31 cellular contexts compared by ENCODE assay signal in genomic region chr20:24084281-24084680, GRCh38.
"Had no signal": no experiment of that assay in that cellular context is flagged by ENCODE, and none has a peak within 500 bp of the region (broad histone marks: within the 10 kb centered on the region; RNA-seq: fewer than 3 reads in every experiment).

No MANE protein-coding gene starts in this region.

- H3K4me1 ChIP-seq: adrenal gland, body of pancreas had no signal

- H3K27me3 ChIP-seq: adrenal gland, body of pancreas, brain microvascular endothelial cell had no signal

- FAIRE-seq: astrocyte, TTC549 had no signal

- H3K9me3 ChIP-seq: adrenal gland, body of pancreas had no signal

- DNase-seq: activated B cell treated with CpG ODN at 0.5 μM for 24 hours; activated CD4-positive, alpha-beta memory T cell treated with anti-CD3 and anti-CD28 coated beads for 36 hours; activated CD4-positive, alpha-beta T cell treated with anti-CD3 and anti-CD28 coated beads for 4 hours; activated CD4-positive, alpha-beta T cell treated with anti-CD3 and anti-CD28 coated beads, Interleukin-2, amount 10 ng/mL, durations not matched to agents 24 days and 14 days; activated CD4-positive, alpha-beta T cell treated with anti-CD3 and anti-CD28 coated beads, Interleukin-2, amount 50 U/mL, for 1 hour; activated CD4-positive, alpha-beta T cell treated with anti-CD3 and anti-CD28 coated beads, Interleukin-2, amount 50 U/mL, for 4 hours; activated CD4-positive, CD25-positive, alpha-beta regulatory T cell treated with anti-CD3 and anti-CD28 coated beads, Interleukin-2, amount 50 U/mL, for 72 hours; activated CD8-positive, alpha-beta memory T cell treated with anti-CD3 and anti-CD28 coated beads, Interleukin-2, amount 50 U/mL, for 4 hours; activated CD8-positive, alpha-beta T cell treated with anti-CD3 and anti-CD28 coated beads for 36 hours; activated effector memory CD4-positive, alpha-beta T cell treated with anti-CD3 and anti-CD28 coated beads, Interleukin-2, amount 50 U/mL, for 16 hours; activated gamma-delta T cell treated with Interleukin-2 at 50 U/mL for 16 hours; activated naive CD4-positive, alpha-beta T cell; activated naive CD4-positive, alpha-beta T cell treated with anti-CD3 and anti-CD28 coated beads for 36 hours; activated naive CD4-positive, alpha-beta T cell treated with anti-CD3 and anti-CD28 coated beads, Interleukin-2, amount 50 U/mL, for 16 hours; activated naive CD8-positive, alpha-beta T cell treated with anti-CD3 and anti-CD28 coated beads for 36 hours; activated T-cell treated with anti-CD3 and anti-CD28 coated beads for 4 hours; activated T-cell treated with anti-CD3 and anti-CD28 coated beads, Interleukin-2, amount 50 U/mL, for 1 hour; activated T-cell treated with anti-CD3 and anti-CD28 coated beads, Interleukin-2, amount 50 U/mL, for 4 hours; activated T-cell treated with anti-CD3 and anti-CD28 coated beads, Interleukin-2, amount 50 U/mL, for 72 hours; adrenal gland; amniotic stem cell; aorta; body of pancreas; brain microvascular endothelial cell; central memory CD4-positive, alpha-beta T cell; T-helper 1 cell; T-helper 2 cell; T-helper 9 cell had no signal

- H3K27ac ChIP-seq: adrenal gland, body of pancreas, brain microvascular endothelial cell, VCaP had no signal

- H3K4me3 ChIP-seq: adrenal gland, body of pancreas had no signal

- H3K36me3 ChIP-seq: adrenal gland, brain microvascular endothelial cell had no signal
